In genomic region chr2:729363-729762, GRCh38 we compare ENCODE assay signal across 1 cellular context.
A peak's percentile ranks its signal among the peaks of the same experiment; 100 is the strongest.
TF ChIP-seq lines count a peak whose summit lies in the region.

No MANE protein-coding gene starts in this region.

TF ChIP-seq in GM23338, 12 proteins besides CTCF, POLR2A, EP300 and RAD21 (continued from another document):
- TF ChIP-seq REST (IDR thresholded peaks at IDR 0.05; ENCODE audit: unreplicated experiment) (no peak), JUNB (IDR thresholded peaks at IDR 0.05; ENCODE audit: unreplicated experiment) (no peak), ZNF114 (CRISPR knock-in tag; IDR thresholded peaks at IDR 0.05) (peak; percentile 86; the same call in 1 of the 2 replicates), NANOG (IDR thresholded peaks at IDR 0.05; ENCODE audit: borderline replicate concordance) (peak; percentile 79), STAT1 (IDR thresholded peaks at IDR 0.05; ENCODE audit: unreplicated experiment) (no peak), EZH2 (IDR thresholded peaks at IDR 0.05; ENCODE audit: low read depth, unreplicated experiment) (no peak), CREB1 (CRISPR knock-in tag; IDR thresholded peaks at IDR 0.05; ENCODE audit: low read depth) (peak; percentile 43), POLR2AphosphoS5 (IDR thresholded peaks at IDR 0.05; ENCODE audit: low read depth) (peak; percentile 40), ETS1 (IDR thresholded peaks at IDR 0.05) (no peak)
